In genomic region chr17:17970699-17971430, GRCh38 we compare ENCODE assay signal across 8 cellular contexts. TPM values are rescaled to one million over a fixed set of nuclear protein-coding genes. Genes with fewer than 3 reads are reported as not detected.
A peak's percentile ranks its signal among the peaks of the same experiment; 100 is the strongest.
DNase-seq lines count a peak whose midpoint lies in the region; ATAC-seq, FAIRE-seq and TF ChIP-seq lines count a peak whose summit lies in the region.

No MANE protein-coding gene starts in this region.

- H4K20me1 ChIP-seq in OCI-LY7 (ENCODE audit: insufficient read depth, low read length) (no peaks in the 10 kb centered on the region), endothelial cell of umbilical vein (replicated peaks; ENCODE audit: control insufficient read depth, extremely low read depth, insufficient read depth, low read length) (peaks cover 3% of the 10 kb centered on the region)

- H3K36me3 Mint-ChIP-seq in CD8-positive, alpha-beta T cell: peaks cover 3% of the 10 kb centered on the region

- no peak overlapping the region for H2AFZ ChIP-seq in OCI-LY7 (ENCODE audit: low read length)
- no peak overlapping the region for H2AFZ ChIP-seq in endothelial cell of umbilical vein (ENCODE audit: low read depth, low read length)

- dilution Hi-C loops in endothelial cell of umbilical vein (cut with MboI; ENCODE audit: extremely low pct_ligation_motif_present, low sequenced_read_pairs): no loop called here

- H3K27ac ChIP-seq in CD8-positive, alpha-beta T cell (ENCODE audit: low read depth, low read length): no peak overlapping the region
- no peak overlapping the region for H3K27ac ChIP-seq in OCI-LY7 (ENCODE audit: low read depth, low read length, poor library complexity, severe bottlenecking)
- H3K27ac ChIP-seq in endothelial cell of umbilical vein (ENCODE audit: insufficient read depth, low read depth, low read length): no peak overlapping the region
- H3K27ac ChIP-seq in ovary: no peak overlapping the region

- intact Hi-C loops in CD8-positive, alpha-beta T cell (cut with DNase I, micrococcal nuclease): loop anchor here (5.0 to 10.0 kb wide), 4 partner anchors 56 to 289 kb away; partner anchors contain the start of genes DRG2 (in 1 of the 2) and RAI1 (in 1 of the 2)
- intact Hi-C loops in OCI-LY7 (cut with micrococcal nuclease; ENCODE audit: unreplicated experiment): no loop called here
- intact Hi-C loops in endothelial cell of umbilical vein (cut with micrococcal nuclease): no loop called here
- intact Hi-C loops in ovary (cut with DNase I): no loop called here
- intact Hi-C loops in posterior vena cava (cut with DNase I): no loop called here

- POLR2A ChIA-PET in CD8-positive, alpha-beta T cell (lab: Charles Lee): no interaction called here
- POLR2A ChIA-PET in OCI-LY7 (lab: Charles Lee): no interaction called here
- POLR2A ChIA-PET in endothelial cell of umbilical vein (lab: Charles Lee): no interaction called here

- H3K27ac Mint-ChIP-seq in CD8-positive, alpha-beta T cell: peak overlapping the region; percentile 45

- H3K9me2 ChIP-seq in OCI-LY7 (ENCODE audit: insufficient read depth, low read length): no peaks in the 10 kb centered on the region

- no peak overlapping the region for H3K9ac ChIP-seq in endothelial cell of umbilical vein (replicated peaks; ENCODE audit: extremely low read depth, insufficient read depth, low read length)

- H3K9me3 ChIP-seq in CD8-positive, alpha-beta T cell (ENCODE audit: low read length): no peaks in the 10 kb centered on the region
- H3K9me3 ChIP-seq in OCI-LY7 (ENCODE audit: low read length) (no peaks in the 10 kb centered on the region), endothelial cell of umbilical vein (replicated peaks; ENCODE audit: control insufficient read depth, insufficient read depth, low read length) (no peaks in the 10 kb centered on the region), ovary (no peaks in the 10 kb centered on the region)

- 30 to 42% (median 32%) methylated on average over 1 of the region's 1 CpG for WGBS in ovary, 3 donors

- H3K27me3 ChIP-seq in CD8-positive, alpha-beta T cell (ENCODE audit: insufficient read depth, low read length): no peaks in the 10 kb centered on the region
- H3K27me3 ChIP-seq in endothelial cell of umbilical vein (ENCODE audit: control insufficient read depth in 2 of 2, insufficient read depth in 2 of 2, low read length in 2 of 2) (no peaks in the 10 kb centered on the region), ovary (no peaks in the 10 kb centered on the region)

- no peaks in the 10 kb centered on the region for H3K9me1 ChIP-seq in endothelial cell of umbilical vein (replicated peaks; ENCODE audit: control insufficient read depth, extremely low read depth, insufficient read depth, low read length)

- no peaks in the 10 kb centered on the region for H3K36me3 ChIP-seq in CD8-positive, alpha-beta T cell (ENCODE audit: insufficient read depth, low read length)
- H3K36me3 ChIP-seq in OCI-LY7 (ENCODE audit: insufficient read depth, low read length): no peaks in the 10 kb centered on the region
- H3K36me3 ChIP-seq in endothelial cell of umbilical vein (ENCODE audit: control insufficient read depth in 2 of 2, extremely low read depth in 1 of 2, insufficient read depth in 2 of 2, low read length in 2 of 2): no peaks in the 10 kb centered on the region
- H3K36me3 ChIP-seq in ovary: no peaks in the 10 kb centered on the region

- H3K79me2 ChIP-seq in OCI-LY7 (ENCODE audit: insufficient read depth, low read depth, low read length) (no peaks in the 10 kb centered on the region), endothelial cell of umbilical vein (ENCODE audit: control insufficient read depth, insufficient read depth, low read length) (peaks cover 22% of the 10 kb centered on the region)

- no peak for FAIRE-seq in endothelial cell of umbilical vein (lab: Jason Lieb, UNC)

- peak overlapping the region; percentile 62 for H3K4me3 ChIP-seq in CD8-positive, alpha-beta T cell (ENCODE audit: low read depth, low read length)
- H3K4me3 ChIP-seq in OCI-LY7 (ENCODE audit: low read depth, low read length, poor library complexity, severe bottlenecking) (peak overlapping the region; percentile 81), endothelial cell of umbilical vein (replicated peaks in 1 of 3; ENCODE audit: insufficient read depth in 1 of 3, low read depth in 1 of 3, low read length in 3 of 3) (peak overlapping the region in 1 of 3 experiments; percentile 70), ovary (peak overlapping the region; percentile 97)

- no peaks in the 10 kb centered on the region for H3K9me3 Mint-ChIP-seq in CD8-positive, alpha-beta T cell

- peaks cover 26% of the 10 kb centered on the region for H3K4me1 ChIP-seq in CD8-positive, alpha-beta T cell (ENCODE audit: insufficient read depth, low read length)
- H3K4me1 ChIP-seq in OCI-LY7 (ENCODE audit: insufficient read depth, low read length, poor library complexity, severe bottlenecking) (peaks cover 12% of the 10 kb centered on the region), endothelial cell of umbilical vein (ENCODE audit: control insufficient read depth, extremely low read depth, insufficient read depth, low read length) (peaks cover 17% of the 10 kb centered on the region), ovary (ENCODE audit: insufficient read depth) (peaks cover 9% of the 10 kb centered on the region)

- no peak for ATAC-seq in CD8-positive, alpha-beta T cell
- no peak for ATAC-seq in HG02852 (IDR thresholded peaks at IDR 0.05; ENCODE audit: unreplicated experiment)

- TF ChIP-seq EP300 in ovary (IDR thresholded peaks at IDR 0.05): no peak

- no peaks in the 10 kb centered on the region for H3K27me3 Mint-ChIP-seq in CD8-positive, alpha-beta T cell (ENCODE audit: low read depth)

- peak overlapping the region; percentile 81 for H3K4me3 Mint-ChIP-seq in CD8-positive, alpha-beta T cell

- H3K4me1 Mint-ChIP-seq in CD8-positive, alpha-beta T cell (ENCODE audit: low read depth): peaks cover 53% of the 10 kb centered on the region

- no peak for DNase-seq in CD8-positive, alpha-beta T cell
- no peak for DNase-seq in OCI-LY7 (ENCODE audit: low spot score)
- no peak for DNase-seq in endothelial cell of umbilical vein (ENCODE audit: low read depth, low spot score)
- no peak for DNase-seq in ovary
- DNase-seq in stimulated activated CD8-positive, alpha-beta memory T cell treated with anti-CD3 and anti-CD28 coated beads, Interleukin-4, amount 100 ng/mL, for 48 hours: no peak
- DNase-seq in posterior vena cava (ENCODE audit: low spot score): no peak
- DNase-seq in NCI-H774 (lab: John Stamatoyannopoulos, UW): no peak

- H3K4me2 ChIP-seq in OCI-LY7 (ENCODE audit: low read length) (peak overlapping the region; percentile 90), endothelial cell of umbilical vein (ENCODE audit: insufficient read depth, low read length) (peak overlapping the region; percentile 87)

- CTCF ChIA-PET in CD8-positive, alpha-beta T cell (lab: Charles Lee): interaction anchor here (1.0 kb wide), 2 partner anchors 13 to 52 kb away, joined by 3 to 6 read pairs; no protein-coding TSS in a partner anchor
- CTCF ChIA-PET in OCI-LY7 (lab: Charles Lee; ENCODE audit: unreplicated experiment): no interaction called here
- CTCF ChIA-PET in endothelial cell of umbilical vein (lab: Charles Lee): interaction anchor here (1.1 to 3.0 kb wide), 4 partner anchors 9 to 53 kb away, joined by 3 to 21 read pairs (median 3); no protein-coding TSS in a partner anchor

- no peak for TF ChIP-seq CTCF in CD8-positive, alpha-beta T cell (IDR thresholded peaks at IDR 0.05)
- no peak for TF ChIP-seq CTCF in OCI-LY7 (conservative IDR thresholded peaks at IDR 0.05; ENCODE audit: low read length)
- no peak for TF ChIP-seq CTCF in endothelial cell of umbilical vein (IDR thresholded peaks at IDR 0.05; ENCODE audit: extremely low read depth in 1 of 2, insufficient read depth in 1 of 2, low read depth in 1 of 2, low read length in 2 of 2)
- TF ChIP-seq CTCF in ovary (IDR thresholded peaks at IDR 0.05): no peak

- BruUV-seq in OCI-LY7 (replicated peaks; lab: Mats Ljungman, UMichigan) (no TSS peak), endothelial cell of umbilical vein (replicated peaks; lab: Mats Ljungman, UMichigan) (TSS peak; percentile 41)

- no peak for TF ChIP-seq POLR2A in endothelial cell of umbilical vein (IDR thresholded peaks at IDR 0.05; ENCODE audit: low read depth, low read length)
- no peak for TF ChIP-seq POLR2A in ovary (IDR thresholded peaks at IDR 0.05)

TF ChIP-seq in endothelial cell of umbilical vein, 7 proteins besides CTCF, POLR2A, EP300 and RAD21 (continues in another document):
- TF ChIP-seq FOS (IDR thresholded peaks at IDR 0.05; ENCODE audit: borderline replicate concordance, insufficient read depth, low read length): no peak

RNA-seq across cellular contexts. Expression of gene TOM1L2, which starts 1.3 kb away (rescaled TPM):
- total RNA-seq in CD8-positive, alpha-beta T cell: 10 to 100 TPM; 15.4 to 20.9 TPM
- total RNA-seq in OCI-LY7 (2014; rRNA removed; shearing (Covaris generic)): 4.9 and 5.4 TPM in 2 replicates
- total RNA-seq in OCI-LY7 (2022): 14.3 and 16.4 TPM in 2 replicates
- total RNA-seq in endothelial cell of umbilical vein: 37.6 and 41.5 TPM in 2 replicates
- polyA plus RNA-seq in endothelial cell of umbilical vein: 31.7 and 36.0 TPM in 2 replicates
- 28.1 and 28.9 TPM in 2 replicates for polyA plus RNA-seq in endothelial cell of umbilical vein (2011; cell fraction: cytosol; rRNA removed)
- polyA plus RNA-seq in endothelial cell of umbilical vein (2011; cell fraction: nucleus; rRNA removed): 76.4 and 76.9 TPM in 2 replicates
- polyA plus RNA-seq in endothelial cell of umbilical vein (2012): 39.4 and 40.0 TPM in 2 replicates
- polyA minus RNA-seq in endothelial cell of umbilical vein: 56.4 and 57.2 TPM in 2 replicates
- 9.5 TPM for polyA minus RNA-seq in endothelial cell of umbilical vein (2011; cell fraction: cytosol; rRNA and poly(A)+ RNA removed)
- 39.0 and 39.2 TPM in 2 replicates for polyA minus RNA-seq in endothelial cell of umbilical vein (2011; cell fraction: nucleus; rRNA and poly(A)+ RNA removed)
- 10 to 100 TPM; 25.6 to 62.5 (median 50.4) TPM for total RNA-seq in ovary
- polyA plus RNA-seq in ovary: 10 to 100 TPM; 33.4 to 39.7 TPM
- total RNA-seq in posterior vena cava: 10 to 100 TPM; 55.2 to 60.8 TPM

RNA-seq across cellular contexts. Expression of gene DRC3, which starts 1.8 kb away (rescaled TPM):
- under 1 TPM; 0.61 to 0.90 TPM for total RNA-seq in CD8-positive, alpha-beta T cell
- not detected in 2 replicates for total RNA-seq in OCI-LY7 (2014; rRNA removed; shearing (Covaris generic))
- total RNA-seq in OCI-LY7 (2022) (0.19 and 0.50 TPM in 2 replicates), endothelial cell of umbilical vein (1.6 and 2.3 TPM in 2 replicates), ovary (10 to 100 TPM in 1 of 7 donors, 1 to 10 TPM in 6; 3.6 to 35.3 (median 6.0) TPM), posterior vena cava (1 to 10 TPM; 1.1 to 2.4 TPM)
- polyA plus RNA-seq in endothelial cell of umbilical vein (1.9 and 2.9 TPM in 2 replicates), ovary (1 to 10 TPM; 4.6 to 8.5 TPM)
- polyA plus RNA-seq in endothelial cell of umbilical vein (2011; cell fraction: cytosol; rRNA removed): 1.0 and 1.7 TPM in 2 replicates
- 11.9 and 12.5 TPM in 2 replicates for polyA plus RNA-seq in endothelial cell of umbilical vein (2011; cell fraction: nucleus; rRNA removed)
- 2.0 and 2.9 TPM in 2 replicates for polyA plus RNA-seq in endothelial cell of umbilical vein (2012)
- polyA minus RNA-seq in endothelial cell of umbilical vein: 4.0 and 5.1 TPM in 2 replicates
- polyA minus RNA-seq in endothelial cell of umbilical vein (2011; cell fraction: cytosol; rRNA and poly(A)+ RNA removed): not detected
- polyA minus RNA-seq in endothelial cell of umbilical vein (2011; cell fraction: nucleus; rRNA and poly(A)+ RNA removed): 3.3 and 3.7 TPM in 2 replicates

Comparison
In these comparisons a context has a peak if more than half of its experiments do, and no peak if none do; other contexts are left out.
1. intact Hi-C loops: an anchor here in CD8-positive, alpha-beta T cell (5.0 to 10.0 kb wide); none called in OCI-LY7, endothelial cell of umbilical vein, ovary and posterior vena cava.